In genomic region chr11:44167047-44167446, GRCh38 we compare ENCODE assay signal across 24 cellular contexts.
"Had no signal": no experiment of that assay in that cellular context is flagged by ENCODE, and none has a peak within 500 bp of the region (broad histone marks: within the 10 kb centered on the region; RNA-seq: fewer than 3 reads in every experiment).

No MANE protein-coding gene starts in this region.

- DNase-seq: activated B cell treated with CpG ODN at 0.5 μM for 24 hours; activated CD4-positive, alpha-beta T cell treated with anti-CD3 and anti-CD28 coated beads for 1 hour; activated CD4-positive, alpha-beta T cell treated with anti-CD3 and anti-CD28 coated beads, Interleukin-2, amount 10 ng/mL, durations not matched to agents 24 days and 14 days; activated CD4-positive, alpha-beta T cell treated with anti-CD3 and anti-CD28 coated beads, Interleukin-2, amount 50 U/mL, for 48 hours; activated CD8-positive, alpha-beta memory T cell treated with anti-CD3 and anti-CD28 coated beads, Interleukin-2, amount 10 ng/mL, durations not matched to agents 7 days and 5 days; activated effector memory CD4-positive, alpha-beta T cell treated with Interleukin-2 at 50 U/mL for 16 hours; activated naive CD4-positive, alpha-beta T cell; activated T-cell treated with anti-CD3 and anti-CD28 coated beads, Interleukin-2, amount 50 U/mL, for 24 hours; amniotic stem cell; brain microvascular endothelial cell; MG63; MV-4-11; NCI-H1092 treated with DMSO at 0.1 percent for 48 hours; NCI-H1436; NCI-H1694 treated with DMSO at 0.1 percent for 48 hours; NCI-H2029 treated with DMSO at 0.1 percent for 48 hours; NCI-H510A treated with DMSO at 0.1 percent for 48 hours; NCI-H69; NK-92 treated with Interleukin-12 subunit alpha and Interleukin-12 subunit beta, amount 100 ng/mL, for 24 hours; SIG-M5; T-helper 17 cell; T-helper 9 cell had no signal

- H3K9me3 ChIP-seq: ascending aorta, MG63 had no signal

- FAIRE-seq: RCC 7860 had no signal

- H3K27me3 ChIP-seq: ascending aorta, brain microvascular endothelial cell, MG63 had no signal

- H3K4me1 ChIP-seq: ascending aorta had no signal

- H3K27ac ChIP-seq: ascending aorta, brain microvascular endothelial cell had no signal

- ATAC-seq: activated CD8-positive, alpha-beta memory T cell treated with anti-CD3 and anti-CD28 coated beads, Interleukin-2, amount 10 ng/mL, durations not matched to agents 7 days and 5 days; T-helper 17 cell had no signal

- H3K36me3 ChIP-seq: brain microvascular endothelial cell, MG63 had no signal

- H3K4me3 ChIP-seq: ascending aorta, MG63 had no signal
